26 cellular contexts compared by ENCODE assay signal in the genomic region with DNA sequence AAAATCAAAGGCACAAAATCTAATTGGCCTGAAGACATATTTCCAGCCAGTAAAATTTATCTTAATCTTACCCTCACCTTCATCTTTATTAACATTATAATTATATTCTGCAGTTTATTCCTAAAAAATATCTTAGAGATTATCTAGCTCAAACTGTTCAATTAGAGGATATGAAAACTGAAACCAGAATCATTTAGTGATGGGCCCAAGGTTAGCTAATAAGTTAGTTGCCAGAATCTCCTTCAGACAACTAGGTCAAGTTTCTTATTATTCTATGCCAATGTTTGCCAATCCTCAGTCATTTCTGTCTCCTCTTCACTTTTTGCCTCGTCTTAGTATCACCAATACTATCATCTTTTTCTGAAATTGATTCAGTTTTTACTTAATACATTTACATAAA.
"Had no signal": no experiment of that assay in that cellular context is flagged by ENCODE, and none has a peak within 500 bp of the region (broad histone marks: within the 10 kb centered on the region; RNA-seq: fewer than 3 reads in every experiment).

No MANE protein-coding gene starts in this region.

- H3K27me3 ChIP-seq: esophagus muscularis mucosa, foreskin keratinocyte, heart left ventricle, hepatocyte, right atrium auricular region, suprapubic skin, vagina had no signal

- H2AFZ ChIP-seq: hepatocyte had no signal

- H3K27ac Mint-ChIP-seq: nephron progenitor cell; stimulated activated naive CD8-positive, alpha-beta T cell treated with anti-CD3 and anti-CD28 coated beads, Interleukin-15, amount 100 ng/mL, for 72 hours had no signal

- H3K4me3 ChIP-seq: esophagus muscularis mucosa, gastroesophageal sphincter, heart left ventricle, hepatocyte, prostate gland, right atrium auricular region, smooth muscle cell, suprapubic skin, vagina had no signal

- H3K4me1 ChIP-seq: esophagus muscularis mucosa, gastroesophageal sphincter, heart left ventricle, prostate gland, right atrium auricular region, vagina had no signal

- H3K4me1 Mint-ChIP-seq: nephron progenitor cell had no signal

- H3K4me3 Mint-ChIP-seq: naive thymus-derived CD8-positive, alpha-beta T cell; nephron progenitor cell; stimulated activated naive CD8-positive, alpha-beta T cell treated with anti-CD3 and anti-CD28 coated beads, Interleukin-15, amount 100 ng/mL, for 72 hours had no signal

- H3K36me3 ChIP-seq: esophagus muscularis mucosa, gastroesophageal sphincter, heart left ventricle, prostate gland, right atrium auricular region, suprapubic skin, vagina had no signal

- H3K36me3 Mint-ChIP-seq: naive thymus-derived CD8-positive, alpha-beta T cell had no signal

- H3K79me2 ChIP-seq: hepatocyte had no signal

- H3K27ac ChIP-seq: esophagus muscularis mucosa, foreskin keratinocyte, gastroesophageal sphincter, heart left ventricle, hepatocyte, prostate gland, right atrium auricular region, suprapubic skin, vagina had no signal

- ATAC-seq: gastroesophageal sphincter; heart left ventricle; left lobe of liver; naive thymus-derived CD8-positive, alpha-beta T cell; sciatic nerve; stimulated activated naive CD8-positive, alpha-beta T cell treated with anti-CD3 and anti-CD28 coated beads, Interleukin-15, amount 100 ng/mL, for 72 hours had no signal

- H3K4me2 ChIP-seq: hepatocyte, smooth muscle cell had no signal

- DNase-seq: dermis blood vessel endothelial cell; effector memory CD4-positive, alpha-beta T cell; foreskin keratinocyte; heart left ventricle; kidney; mesendoderm; naive thymus-derived CD8-positive, alpha-beta T cell; nephron progenitor cell; nucleus accumbens; stimulated activated CD4-positive, alpha-beta T cell treated with anti-CD3 and anti-CD28 coated beads, Interleukin-12 subunit alpha, Interleukin-12 subunit beta, amount 100 ng/mL, for 4 hours; stimulated activated CD4-positive, alpha-beta T cell treated with anti-CD3 and anti-CD28 coated beads, Interleukin-1b, Interleukin-23, amount 100 ng/mL, for 48 hours; stimulated activated CD4-positive, alpha-beta T cell treated with anti-CD3 and anti-CD28 coated beads, Interleukin-4, amount 100 ng/mL, for 1 hour; stimulated activated CD8-positive, alpha-beta memory T cell treated with anti-CD3 and anti-CD28 coated beads, Interleukin-4, amount 100 ng/mL, for 48 hours; stimulated activated naive CD4-positive, alpha-beta T cell; stimulated activated naive CD8-positive, alpha-beta T cell treated with anti-CD3 and anti-CD28 coated beads, Interleukin-15, amount 100 ng/mL, for 72 hours; trophoblast cell had no signal

- H3K27me3 Mint-ChIP-seq: naive thymus-derived CD8-positive, alpha-beta T cell; stimulated activated naive CD8-positive, alpha-beta T cell treated with anti-CD3 and anti-CD28 coated beads, Interleukin-15, amount 100 ng/mL, for 72 hours had no signal

- H3K9me3 ChIP-seq: gastroesophageal sphincter, prostate gland, suprapubic skin, vagina had no signal
